ENCODE assay signal across 9 cellular contexts in genomic region chr2:39120771-39121522, GRCh38. TPM values are rescaled to one million over a fixed set of nuclear protein-coding genes. Genes with fewer than 3 reads are reported as not detected.
DNase-seq lines count a peak whose midpoint lies in the region; ATAC-seq, FAIRE-seq and TF ChIP-seq lines count a peak whose summit lies in the region.
"Had no signal": no experiment of that assay in that cellular context is flagged by ENCODE, and none has a peak within 500 bp of the region (broad histone marks: within the 10 kb centered on the region; RNA-seq: fewer than 3 reads in every experiment).

SOS1 (minus strand) TSS chr2:39121051; CDS start chr2:39120422, 629 bp downstream.

- no peak for FAIRE-seq in keratinocyte (lab: Jason Lieb, UNC)
- FAIRE-seq: endometrium had no signal

- peak; percentile 93 for DNase-seq in Ammon's horn (ENCODE audit: low spot score)
- peak; percentile 73 for DNase-seq in GM19238 (ENCODE audit: insufficient read length, low spot score)
- DNase-seq in NCI-H510A (lab: John Stamatoyannopoulos, UW): peak; percentile 87
- DNase-seq in activated CD4-positive, alpha-beta T cell treated with anti-CD3 and anti-CD28 coated beads for 1 hour: peak; percentile 85
- DNase-seq in cerebellar nuclear complex (lab: John Stamatoyannopoulos, UW): peak; percentile 12 to 53
- DNase-seq in keratinocyte (ENCODE audit: low read depth, low spot score): peak; percentile 44
- DNase-seq in stimulated activated CD4-positive, alpha-beta T cell treated with anti-CD3 and anti-CD28 coated beads, Interleukin-15, amount 100 ng/mL, for 1 hour (ENCODE audit: low read depth in 1 of 2, low spot score in 1 of 2): peak; percentile 79 to 87

- no peak for TF ChIP-seq CTCF in keratinocyte (optimal IDR thresholded peaks at IDR 0.05 in 1 of 3, IDR thresholded peaks at IDR 0.05 in 1 of 3, conservative IDR thresholded peaks at IDR 0.05 in 1 of 3; ENCODE audit: extremely low read depth in 1 of 3, insufficient read depth in 2 of 3, low read length in 3 of 3)

- H3K27ac ChIP-seq in keratinocyte (ENCODE audit: control insufficient read depth, insufficient read depth, low read length): peak within 1 kb of the TSS; percentile 83

- H2AFZ ChIP-seq in keratinocyte (ENCODE audit: control insufficient read depth, low read length): peak within 1 kb of the TSS; percentile 78

- H3K79me2 ChIP-seq in keratinocyte (ENCODE audit: control insufficient read depth, insufficient read depth, low read length): peaks cover 44% of the 10 kb centered on the region

- dilution Hi-C loops in keratinocyte (cut with MboI; ENCODE audit: extremely low pct_ligation_motif_present, low sequenced_read_pairs): no loop called here

- H4K20me1 ChIP-seq in keratinocyte (ENCODE audit: control insufficient read depth, extremely low read depth, insufficient read depth, low read length): no peaks in the 10 kb centered on the region

- H3K9me1 ChIP-seq in keratinocyte (ENCODE audit: control insufficient read depth, extremely low read depth, insufficient read depth, low read length): no peaks in the 10 kb centered on the region

- no peaks in the 10 kb centered on the region for H3K36me3 ChIP-seq in keratinocyte (ENCODE audit: control insufficient read depth in 2 of 2, extremely low read depth in 1 of 2, insufficient read depth in 2 of 2, low read length in 2 of 2)

- peak within 1 kb of the TSS; percentile 84 for H3K9ac ChIP-seq in keratinocyte (ENCODE audit: control insufficient read depth, extremely low read depth, insufficient read depth, low read length)

- no peaks in the 10 kb centered on the region for H3K9me3 ChIP-seq in keratinocyte (ENCODE audit: control insufficient read depth, low read depth, low read length)

- peak within 1 kb of the TSS; percentile 92 for H3K4me2 ChIP-seq in keratinocyte (ENCODE audit: control insufficient read depth, extremely low read depth, insufficient read depth, low read depth, low read length)

- peak; percentile 50 for ATAC-seq in HG03439 (IDR thresholded peaks at IDR 0.05; ENCODE audit: unreplicated experiment)

- no peaks in the 10 kb centered on the region for H3K27me3 ChIP-seq in keratinocyte (ENCODE audit: control insufficient read depth, extremely low read depth, insufficient read depth, low read length)

- H3K4me1 ChIP-seq in keratinocyte (ENCODE audit: control insufficient read depth, extremely low read depth, insufficient read depth, low read length): peaks cover 23% of the 10 kb centered on the region

- H3K4me3 ChIP-seq in keratinocyte (ENCODE audit: control insufficient read depth in 2 of 3, extremely low read depth in 1 of 3, insufficient read depth in 2 of 3, low read depth in 1 of 3, low read length in 3 of 3): peak within 1 kb of the TSS; percentile 64 to 83 (median 79)

RNA-seq across cellular contexts. Expression of gene SOS1, which starts in this region (rescaled TPM):
- 16.5 to 21.5 TPM (median 17.2 TPM) in 3 replicates for polyA plus RNA-seq in keratinocyte
- polyA plus RNA-seq in keratinocyte (2011; ENCODE audit: low read depth): 25.6 TPM
- 7.6 and 19.7 TPM in 2 replicates for polyA plus RNA-seq in keratinocyte (2011; cell fraction: cytosol; rRNA removed)
- 33.4 and 40.1 TPM in 2 replicates for polyA plus RNA-seq in keratinocyte (2011; cell fraction: nucleus; rRNA removed)
- 9.2 and 12.3 TPM in 2 replicates for polyA plus RNA-seq in keratinocyte (2012; ENCODE audit: low replicate concordance)
- polyA minus RNA-seq in keratinocyte: 12.7 to 51.7 TPM (median 48.5 TPM) in 3 replicates
- polyA minus RNA-seq in keratinocyte (2011; cell fraction: cytosol; rRNA and poly(A)+ RNA removed): 17.5 TPM
- 22.8 and 52.8 TPM in 2 replicates for polyA minus RNA-seq in keratinocyte (2011; cell fraction: nucleus; rRNA and poly(A)+ RNA removed)

Comparison
In these comparisons a context has a peak if more than half of its experiments do, and no peak if none do; other contexts are left out.
1. Peak in every context shown above with its lines: DNase-seq, ATAC-seq, H3K4me3 ChIP-seq and H3K27ac ChIP-seq.
2. DNase-seq: peak in every context shown above with its lines; median percentile 93 in Ammon's horn; 87 in NCI-H510A; 85 in activated CD4-positive, alpha-beta T cell treated with anti-CD3 and anti-CD28 coated beads for 1 hour; 83 in stimulated activated CD4-positive, alpha-beta T cell treated with anti-CD3 and anti-CD28 coated beads, Interleukin-15, amount 100 ng/mL, for 1 hour; 73 in GM19238; 44 in keratinocyte; 32 in cerebellar nuclear complex.